ENCODE assay signal across 9 cellular contexts in the genomic region with DNA sequence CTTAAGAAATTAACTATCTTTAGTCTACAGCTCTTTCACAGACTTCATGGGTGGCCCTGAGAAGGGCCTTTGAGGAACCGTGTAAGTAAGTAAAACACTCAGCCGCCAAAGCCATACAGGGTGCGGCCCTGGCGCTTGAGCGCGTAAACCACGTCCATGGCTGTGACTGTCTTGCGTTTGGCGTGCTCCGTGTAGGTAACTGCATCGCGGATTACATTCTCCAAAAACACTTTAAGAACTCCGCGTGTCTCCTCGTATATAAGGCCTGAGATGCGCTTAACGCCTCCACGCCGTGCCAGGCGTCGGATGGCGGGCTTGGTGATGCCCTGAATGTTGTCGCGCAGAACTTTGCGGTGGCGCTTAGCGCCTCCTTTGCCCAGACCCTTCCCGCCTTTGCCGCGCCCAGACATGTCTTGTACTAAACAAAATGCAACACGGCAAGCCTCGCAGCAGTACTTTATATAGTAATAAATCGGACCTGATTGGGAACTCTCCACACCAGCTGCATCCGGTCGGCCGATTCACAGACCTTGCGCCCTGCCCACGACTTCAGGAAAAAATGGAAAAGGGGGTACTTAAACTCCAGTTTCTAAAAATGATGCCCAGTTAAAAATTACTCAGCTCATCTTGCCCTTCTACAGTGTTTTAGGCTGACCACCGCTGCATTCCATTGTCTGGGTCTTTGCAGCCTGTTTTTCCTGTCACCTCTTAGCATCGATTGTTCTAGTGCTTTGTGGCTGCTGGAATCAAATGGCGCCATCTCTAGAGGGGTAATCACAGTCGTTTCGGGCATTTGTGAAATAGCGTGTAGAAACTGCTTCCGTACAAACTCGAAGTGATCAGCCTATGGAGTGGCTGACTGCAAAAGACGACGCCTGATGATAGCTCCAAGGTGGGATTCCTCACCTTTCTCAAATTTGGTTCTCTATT. TPM values are rescaled to one million over a fixed set of nuclear protein-coding genes. Genes with fewer than 3 reads are reported as not detected.
DNase-seq lines count a peak whose midpoint lies in the region; ATAC-seq and TF ChIP-seq lines count a peak whose summit lies in the region.
"Had no signal": no experiment of that assay in that cellular context is flagged by ENCODE, and none has a peak within 500 bp of the region (broad histone marks: within the 10 kb centered on the region; RNA-seq: fewer than 3 reads in every experiment).

No MANE protein-coding gene starts in this region.

- H3K36me3 Mint-ChIP-seq in mesothelial cell of epicardium: no peaks in the 10 kb centered on the region
- peaks cover 8% of the 10 kb centered on the region for H3K36me3 Mint-ChIP-seq in stimulated activated naive CD8-positive, alpha-beta T cell treated with anti-CD3 and anti-CD28 coated beads, Interleukin-15, Interleukin-2, amounts not matched to agents 100 ng/mL and 50 ng/mL, for 24 hours (ENCODE audit: low read depth)

- no peaks in the 10 kb centered on the region for H3K9me3 ChIP-seq in effector memory CD4-positive, alpha-beta T cell (ENCODE audit: control insufficient read depth, low read length)

- no peaks in the 10 kb centered on the region for H3K36me3 ChIP-seq in effector memory CD4-positive, alpha-beta T cell (ENCODE audit: control insufficient read depth, insufficient read depth, low read length)

- TF ChIP-seq CTCF in mesothelial cell of epicardium (IDR thresholded peaks at IDR 0.05; ENCODE audit: unreplicated experiment): no peak

- peak overlapping the region; percentile 99 for H3K27ac Mint-ChIP-seq in mesothelial cell of epicardium
- peak overlapping the region; percentile 97 for H3K27ac Mint-ChIP-seq in stimulated activated naive CD8-positive, alpha-beta T cell treated with anti-CD3 and anti-CD28 coated beads, Interleukin-15, Interleukin-2, amounts not matched to agents 100 ng/mL and 50 ng/mL, for 24 hours

- no peaks in the 10 kb centered on the region for H3K9me3 Mint-ChIP-seq in mesothelial cell of epicardium
- peaks cover 3% of the 10 kb centered on the region for H3K9me3 Mint-ChIP-seq in stimulated activated naive CD8-positive, alpha-beta T cell treated with anti-CD3 and anti-CD28 coated beads, Interleukin-15, Interleukin-2, amounts not matched to agents 100 ng/mL and 50 ng/mL, for 24 hours

- H3K4me3 Mint-ChIP-seq in mesothelial cell of epicardium: peak overlapping the region; percentile 90
- H3K4me3 Mint-ChIP-seq in stimulated activated naive CD8-positive, alpha-beta T cell treated with anti-CD3 and anti-CD28 coated beads, Interleukin-15, Interleukin-2, amounts not matched to agents 100 ng/mL and 50 ng/mL, for 24 hours: peak overlapping the region; percentile 92

- H3K27ac ChIP-seq in effector memory CD4-positive, alpha-beta T cell (ENCODE audit: insufficient read depth, low read length, poor library complexity, severe bottlenecking): peak overlapping the region; percentile 83

- DNase-seq in CMK (ENCODE audit: low read depth) (peak; percentile 88), NCI-H2029 treated with DMSO at 0.1 percent for 48 hours (lab: John Stamatoyannopoulos, UW) (peak; percentile 69), mesothelial cell of epicardium (ENCODE audit: low spot score in 2 of 2, unreplicated experiment in 2 of 2) (peak in 1 of 2 experiments; percentile 57)
- peak; percentile 61 for DNase-seq in activated CD4-positive, alpha-beta T cell treated with anti-CD3 and anti-CD28 coated beads, Interleukin-2, amount 50 U/mL, for 1 hour
- peak; percentile 24 to 47 (median 38) for DNase-seq in effector memory CD4-positive, alpha-beta T cell

- H3K4me1 ChIP-seq in effector memory CD4-positive, alpha-beta T cell (ENCODE audit: control insufficient read depth, insufficient read depth, low read length, poor library complexity, severe bottlenecking): peaks cover 6% of the 10 kb centered on the region

- no peaks in the 10 kb centered on the region for H3K27me3 Mint-ChIP-seq in mesothelial cell of epicardium (ENCODE audit: low read depth)
- H3K27me3 Mint-ChIP-seq in stimulated activated naive CD8-positive, alpha-beta T cell treated with anti-CD3 and anti-CD28 coated beads, Interleukin-15, Interleukin-2, amounts not matched to agents 100 ng/mL and 50 ng/mL, for 24 hours: no peaks in the 10 kb centered on the region

- H3K4me1 Mint-ChIP-seq in mesothelial cell of epicardium: peaks cover 26% of the 10 kb centered on the region
- peaks cover 35% of the 10 kb centered on the region for H3K4me1 Mint-ChIP-seq in stimulated activated naive CD8-positive, alpha-beta T cell treated with anti-CD3 and anti-CD28 coated beads, Interleukin-15, Interleukin-2, amounts not matched to agents 100 ng/mL and 50 ng/mL, for 24 hours (ENCODE audit: low read depth)

- H3K27me3 ChIP-seq in effector memory CD4-positive, alpha-beta T cell (replicated peaks; ENCODE audit: control insufficient read depth, insufficient read depth, low read length, poor library complexity, severe bottlenecking): no peaks in the 10 kb centered on the region

- ATAC-seq in GM21737 (IDR thresholded peaks at IDR 0.05; ENCODE audit: unreplicated experiment) (peak; percentile 33), HG03159 (IDR thresholded peaks at IDR 0.05; ENCODE audit: unreplicated experiment) (no peak)

- peak overlapping the region; percentile 57 for H3K4me3 ChIP-seq in effector memory CD4-positive, alpha-beta T cell (ENCODE audit: insufficient read depth, low read depth, low read length, poor library complexity, severe bottlenecking)

RNA-seq across cellular contexts. Expression of gene OR2B2, which starts 38.8 kb away (rescaled TPM):
- total RNA-seq in mesothelial cell of epicardium: not detected in 3 replicates
- total RNA-seq: HT1080 had no signal
